13 cellular contexts compared by ENCODE assay signal in genomic region chr7:151897201-151897711, GRCh38. TPM values are rescaled to one million over a fixed set of nuclear protein-coding genes. Genes with fewer than 3 reads are reported as not detected.
DNase-seq lines count a peak whose midpoint lies in the region; ATAC-seq, FAIRE-seq and TF ChIP-seq lines count a peak whose summit lies in the region.
"Had no signal": no experiment of that assay in that cellular context is flagged by ENCODE, and none has a peak within 500 bp of the region (broad histone marks: within the 10 kb centered on the region; RNA-seq: fewer than 3 reads in every experiment).

No MANE protein-coding gene starts in this region.

- H3K9me3 Mint-ChIP-seq in stimulated activated naive CD8-positive, alpha-beta T cell treated with anti-CD3 and anti-CD28 coated beads, Interleukin-15, amount 100 ng/mL, for 72 hours: no peaks in the 10 kb centered on the region
- H3K9me3 Mint-ChIP-seq in naive thymus-derived CD8-positive, alpha-beta T cell: no peaks in the 10 kb centered on the region

- no peak for ATAC-seq in stimulated activated naive CD8-positive, alpha-beta T cell treated with anti-CD3 and anti-CD28 coated beads, Interleukin-15, amount 100 ng/mL, for 72 hours
- no peak for ATAC-seq in naive thymus-derived CD8-positive, alpha-beta T cell

- no peaks in the 10 kb centered on the region for H3K79me2 ChIP-seq in keratinocyte (ENCODE audit: control insufficient read depth, insufficient read depth, low read length)

- no peak overlapping the region for H3K9ac ChIP-seq in keratinocyte (ENCODE audit: control insufficient read depth, extremely low read depth, insufficient read depth, low read length)

- FAIRE-seq in keratinocyte (lab: Jason Lieb, UNC) (no peak), small intestine (lab: Jason Lieb, UNC) (no peak)

- peak; percentile 40 for DNase-seq in NCI-H2107 treated with DMSO at 0.1 percent for 48 hours (lab: John Stamatoyannopoulos, UW; ENCODE audit: unreplicated experiment)
- no peak for DNase-seq in NCI-H2107 (lab: John Stamatoyannopoulos, UW)
- no peak for DNase-seq in brain microvascular endothelial cell
- DNase-seq in keratinocyte (ENCODE audit: low read depth, low spot score): no peak
- DNase-seq in small intestine: peak; percentile 42
- DNase-seq in stimulated activated naive CD8-positive, alpha-beta T cell treated with anti-CD3 and anti-CD28 coated beads, Interleukin-15, amount 100 ng/mL, for 72 hours: no peak
- no peak for DNase-seq in naive thymus-derived CD8-positive, alpha-beta T cell
- DNase-seq in effector CD4-positive, alpha-beta T cell: no peak
- DNase-seq: activated CD4-positive, alpha-beta T cell treated with anti-CD3 and anti-CD28 coated beads for 1 hour; cerebellar nuclear complex; DMS79 treated with DMSO at 0.1 percent for 48 hours; mesenchymal stem cell had no signal

- WGBS in small intestine, 3 donors: 12 to 30% (median 22%) methylated on average over 15 of the region's 15 CpGs

- in situ Hi-C loops in brain microvascular endothelial cell (cut with HindIII; ENCODE audit: low pct_ligation_motif_present, low sequenced_read_pairs): no loop called here

- H3K36me3 ChIP-seq in brain microvascular endothelial cell (replicated peaks): no peaks in the 10 kb centered on the region
- H3K36me3 ChIP-seq in keratinocyte (ENCODE audit: control insufficient read depth in 2 of 2, extremely low read depth in 1 of 2, insufficient read depth in 2 of 2, low read length in 2 of 2): no peaks in the 10 kb centered on the region
- no peaks in the 10 kb centered on the region for H3K36me3 ChIP-seq in small intestine (ENCODE audit: control insufficient read depth in 2 of 2, insufficient read depth in 2 of 2, low read length in 2 of 2)

- H3K9me3 ChIP-seq in keratinocyte (ENCODE audit: control insufficient read depth, low read depth, low read length) (no peaks in the 10 kb centered on the region), small intestine (ENCODE audit: control insufficient read depth, low read depth) (no peaks in the 10 kb centered on the region)

- peak overlapping the region; percentile 40 for H2AFZ ChIP-seq in keratinocyte (ENCODE audit: control insufficient read depth, low read length)

- no peak overlapping the region for H3K27ac Mint-ChIP-seq in stimulated activated naive CD8-positive, alpha-beta T cell treated with anti-CD3 and anti-CD28 coated beads, Interleukin-15, amount 100 ng/mL, for 72 hours
- H3K27ac Mint-ChIP-seq in naive thymus-derived CD8-positive, alpha-beta T cell: peak overlapping the region in 1 of 10 donors; percentile 35

- no peaks in the 10 kb centered on the region for H4K20me1 ChIP-seq in keratinocyte (ENCODE audit: control insufficient read depth, extremely low read depth, insufficient read depth, low read length)

- peaks cover 7% of the 10 kb centered on the region for H3K4me1 ChIP-seq in keratinocyte (ENCODE audit: control insufficient read depth, extremely low read depth, insufficient read depth, low read length)
- H3K4me1 ChIP-seq in small intestine (ENCODE audit: control insufficient read depth in 2 of 2, insufficient read depth in 1 of 2, low read depth in 1 of 2, low read length in 1 of 2): no peaks in the 10 kb centered on the region

- H3K4me3 ChIP-seq in brain microvascular endothelial cell (ENCODE audit: low read depth, low read length): no peak overlapping the region
- no peak overlapping the region for H3K4me3 ChIP-seq in keratinocyte (ENCODE audit: control insufficient read depth in 2 of 3, extremely low read depth in 1 of 3, insufficient read depth in 2 of 3, low read depth in 1 of 3, low read length in 3 of 3)
- H3K4me3 ChIP-seq in small intestine (ENCODE audit: low read depth in 1 of 2, low read length in 2 of 2): no peak overlapping the region

- dilution Hi-C loops in keratinocyte (cut with MboI; ENCODE audit: extremely low pct_ligation_motif_present, low sequenced_read_pairs): no loop called here

- H3K4me1 Mint-ChIP-seq in stimulated activated naive CD8-positive, alpha-beta T cell treated with anti-CD3 and anti-CD28 coated beads, Interleukin-15, amount 100 ng/mL, for 72 hours: no peaks in the 10 kb centered on the region
- H3K4me1 Mint-ChIP-seq in naive thymus-derived CD8-positive, alpha-beta T cell: no peaks in the 10 kb centered on the region

- TF ChIP-seq CTCF in brain microvascular endothelial cell (IDR thresholded peaks at IDR 0.05; ENCODE audit: low read depth, low read length, missing control alignments) (peak; percentile 8), keratinocyte (optimal IDR thresholded peaks at IDR 0.05 in 1 of 3, IDR thresholded peaks at IDR 0.05 in 1 of 3, conservative IDR thresholded peaks at IDR 0.05 in 1 of 3; ENCODE audit: extremely low read depth in 1 of 3, insufficient read depth in 2 of 3, low read length in 3 of 3) (peak in 1 of 3 experiments; percentile 19)

- H3K36me3 Mint-ChIP-seq in naive thymus-derived CD8-positive, alpha-beta T cell: no peaks in the 10 kb centered on the region

- H3K27me3 Mint-ChIP-seq in stimulated activated naive CD8-positive, alpha-beta T cell treated with anti-CD3 and anti-CD28 coated beads, Interleukin-15, amount 100 ng/mL, for 72 hours: peaks cover 26% of the 10 kb centered on the region
- peaks cover 4 to 39% (median 18%) of the 10 kb centered on the region in 5 donors for H3K27me3 Mint-ChIP-seq in naive thymus-derived CD8-positive, alpha-beta T cell

- POLR2A ChIA-PET in naive thymus-derived CD8-positive, alpha-beta T cell (lab: Charles Lee): no interaction called here

- no peak overlapping the region for H3K27ac ChIP-seq in brain microvascular endothelial cell
- no peak overlapping the region for H3K27ac ChIP-seq in keratinocyte (ENCODE audit: control insufficient read depth, insufficient read depth, low read length)
- no peak overlapping the region for H3K27ac ChIP-seq in small intestine (ENCODE audit: low read depth in 1 of 2, low read length in 1 of 2)

- peak overlapping the region; percentile 75 for H3K4me2 ChIP-seq in keratinocyte (ENCODE audit: control insufficient read depth, extremely low read depth, insufficient read depth, low read depth, low read length)

- H3K27me3 ChIP-seq in brain microvascular endothelial cell (replicated peaks) (peaks cover 12% of the 10 kb centered on the region), keratinocyte (ENCODE audit: control insufficient read depth, extremely low read depth, insufficient read depth, low read length) (peaks cover 21% of the 10 kb centered on the region), small intestine (ENCODE audit: control insufficient read depth in 2 of 2, insufficient read depth in 2 of 2, low read length in 2 of 2) (no peaks in the 10 kb centered on the region)

- no peaks in the 10 kb centered on the region for H3K9me1 ChIP-seq in keratinocyte (ENCODE audit: control insufficient read depth, extremely low read depth, insufficient read depth, low read length)

- no peak overlapping the region for H3K4me3 Mint-ChIP-seq in stimulated activated naive CD8-positive, alpha-beta T cell treated with anti-CD3 and anti-CD28 coated beads, Interleukin-15, amount 100 ng/mL, for 72 hours
- H3K4me3 Mint-ChIP-seq in naive thymus-derived CD8-positive, alpha-beta T cell: no peak overlapping the region

RNA-seq across cellular contexts. Expression of gene PRKAG2, which starts 20.3 kb away (rescaled TPM):
- polyA plus RNA-seq in keratinocyte: 28.3 to 40.7 TPM (median 39.5 TPM) in 3 replicates
- polyA plus RNA-seq in keratinocyte (2011; ENCODE audit: low read depth): 40.0 TPM
- 35.3 and 49.9 TPM in 2 replicates for polyA plus RNA-seq in keratinocyte (2011; cell fraction: cytosol; rRNA removed)
- 25.8 and 30.8 TPM in 2 replicates for polyA plus RNA-seq in keratinocyte (2011; cell fraction: nucleus; rRNA removed)
- 15.7 and 29.4 TPM in 2 replicates for polyA plus RNA-seq in keratinocyte (2012; ENCODE audit: low replicate concordance)
- 7.1 to 22.9 TPM (median 11.2 TPM) in 3 replicates for polyA minus RNA-seq in keratinocyte
- polyA minus RNA-seq in keratinocyte (2011; cell fraction: cytosol; rRNA and poly(A)+ RNA removed): 20.7 TPM
- 11.4 and 17.1 TPM in 2 replicates for polyA minus RNA-seq in keratinocyte (2011; cell fraction: nucleus; rRNA and poly(A)+ RNA removed)
- polyA plus RNA-seq in small intestine: 10 to 100 TPM; 26.3 to 57.9 (median 55.1) TPM
- 10 to 100 TPM; 61.3 to 63.5 TPM for total RNA-seq in naive thymus-derived CD8-positive, alpha-beta T cell
- polyA plus RNA-seq in naive thymus-derived CD8-positive, alpha-beta T cell: 10 to 100 TPM; 29.5 to 34.1 (median 30.7) TPM

RNA-seq across cellular contexts. Expression of gene GALNTL5, which starts 59.0 kb away (rescaled TPM):
- polyA plus RNA-seq in keratinocyte: not detected in 3 replicates
- not detected for polyA plus RNA-seq in keratinocyte (2011; ENCODE audit: low read depth)
- not detected in 2 replicates for polyA plus RNA-seq in keratinocyte (2011; cell fraction: cytosol; rRNA removed)
- polyA plus RNA-seq in keratinocyte (2011; cell fraction: nucleus; rRNA removed): not detected in 2 replicates
- not detected in 2 replicates for polyA plus RNA-seq in keratinocyte (2012; ENCODE audit: low replicate concordance)
- not detected in 3 replicates for polyA minus RNA-seq in keratinocyte
- polyA minus RNA-seq in keratinocyte (2011; cell fraction: cytosol; rRNA and poly(A)+ RNA removed): not detected
- not detected in 2 replicates for polyA minus RNA-seq in keratinocyte (2011; cell fraction: nucleus; rRNA and poly(A)+ RNA removed)
- not detected for polyA plus RNA-seq in small intestine
- total RNA-seq in naive thymus-derived CD8-positive, alpha-beta T cell: not detected
- not detected for polyA plus RNA-seq in naive thymus-derived CD8-positive, alpha-beta T cell
- polyA plus RNA-seq: AG04450 had no signal

Comparison
In these comparisons a context has a peak if more than half of its experiments do, and no peak if none do; other contexts are left out.
1. DNase-seq: peak in NCI-H2107 treated with DMSO at 0.1 percent for 48 hours (single experiment) and small intestine (single experiment); none in NCI-H2107 (single experiment), brain microvascular endothelial cell (single experiment), keratinocyte (single experiment), stimulated activated naive CD8-positive, alpha-beta T cell treated with anti-CD3 and anti-CD28 coated beads, Interleukin-15, amount 100 ng/mL, for 72 hours (0 of 2), naive thymus-derived CD8-positive, alpha-beta T cell (0 of 10) and effector CD4-positive, alpha-beta T cell (single experiment).